In genomic region chr3:71702131-71703024, GRCh38 we compare ENCODE assay signal across 1 cellular context.
TF ChIP-seq lines count a peak whose summit lies in the region.

No MANE protein-coding gene starts in this region.

TF ChIP-seq in K562, 482 proteins besides CTCF, POLR2A, EP300 and RAD21:
- TF ChIP-seq ETV1 (tag; conservative IDR thresholded peaks at IDR 0.05; ENCODE audit: low read depth) (peak; percentile 41; the same call in 1 of the 2 replicates), MAFF (IDR thresholded peaks at IDR 0.05; ENCODE audit: low read length) (no peak), PCBP1 (IDR thresholded peaks at IDR 0.05; ENCODE audit: low read depth, low read length, poor library complexity, severe bottlenecking) (no peak), PHF21A (IDR thresholded peaks at IDR 0.05; ENCODE audit: borderline replicate concordance, low read depth) (no peak), SAP30 (IDR thresholded peaks at IDR 0.05; ENCODE audit: borderline replicate concordance, insufficient read depth, low read depth, low read length, poor library complexity, severe bottlenecking) (no peak), ZNF57 (CRISPR knock-in tag; IDR thresholded peaks at IDR 0.05) (no peak), ZBTB8A (IDR thresholded peaks at IDR 0.05; ENCODE audit: partially characterized antibody) (no peak), TCF7 (IDR thresholded peaks at IDR 0.05; ENCODE audit: borderline replicate concordance) (no peak), ZNF175 (CRISPR knock-in tag; IDR thresholded peaks at IDR 0.05; ENCODE audit: low read depth) (0 out of 2 replicates have a peak, but pooled peaks have one; percentile 46), GABPA (tag; conservative IDR thresholded peaks at IDR 0.05; ENCODE audit: low read depth) (peak; percentile 40; the same call in 1 of the 2 replicates)
- TF ChIP-seq, protein P1, sequence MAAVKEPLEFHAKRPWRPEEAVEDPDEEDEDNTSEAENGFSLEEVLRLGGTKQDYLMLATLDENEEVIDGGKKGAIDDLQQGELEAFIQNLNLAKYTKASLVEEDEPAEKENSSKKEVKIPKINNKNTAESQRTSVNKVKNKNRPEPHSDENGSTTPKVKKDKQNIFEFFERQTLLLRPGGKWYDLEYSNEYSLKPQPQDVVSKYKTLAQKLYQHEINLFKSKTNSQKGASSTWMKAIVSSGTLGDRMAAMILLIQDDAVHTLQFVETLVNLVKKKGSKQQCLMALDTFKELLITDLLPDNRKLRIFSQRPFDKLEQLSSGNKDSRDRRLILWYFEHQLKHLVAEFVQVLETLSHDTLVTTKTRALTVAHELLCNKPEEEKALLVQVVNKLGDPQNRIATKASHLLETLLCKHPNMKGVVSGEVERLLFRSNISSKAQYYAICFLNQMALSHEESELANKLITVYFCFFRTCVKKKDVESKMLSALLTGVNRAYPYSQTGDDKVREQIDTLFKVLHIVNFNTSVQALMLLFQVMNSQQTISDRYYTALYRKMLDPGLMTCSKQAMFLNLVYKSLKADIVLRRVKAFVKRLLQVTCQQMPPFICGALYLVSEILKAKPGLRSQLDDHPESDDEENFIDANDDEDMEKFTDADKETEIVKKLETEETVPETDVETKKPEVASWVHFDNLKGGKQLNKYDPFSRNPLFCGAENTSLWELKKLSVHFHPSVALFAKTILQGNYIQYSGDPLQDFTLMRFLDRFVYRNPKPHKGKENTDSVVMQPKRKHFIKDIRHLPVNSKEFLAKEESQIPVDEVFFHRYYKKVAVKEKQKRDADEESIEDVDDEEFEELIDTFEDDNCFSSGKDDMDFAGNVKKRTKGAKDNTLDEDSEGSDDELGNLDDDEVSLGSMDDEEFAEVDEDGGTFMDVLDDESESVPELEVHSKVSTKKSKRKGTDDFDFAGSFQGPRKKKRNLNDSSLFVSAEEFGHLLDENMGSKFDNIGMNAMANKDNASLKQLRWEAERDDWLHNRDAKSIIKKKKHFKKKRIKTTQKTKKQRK (IDR thresholded peaks at IDR 0.05; ENCODE audit: borderline replicate concordance, low read depth, low read length) = no peak
TF ChIP-seq in K562: peak in this region for 3.
